ENCODE assay signal across 19 cellular contexts in genomic region chr5:108311682-108312081, GRCh38.
"Had no signal": no experiment of that assay in that cellular context is flagged by ENCODE, and none has a peak within 500 bp of the region (broad histone marks: within the 10 kb centered on the region; RNA-seq: fewer than 3 reads in every experiment).

No MANE protein-coding gene starts in this region.

- ATAC-seq: esophagus mucosa; gastrocnemius medialis; left colon; pancreas; right lobe of liver; stimulated activated naive CD8-positive, alpha-beta T cell treated with anti-CD3 and anti-CD28 coated beads, Interleukin-15, amount 100 ng/mL, for 72 hours had no signal

- DNase-seq: activated gamma-delta T cell treated with Interleukin-2 at 50 U/mL for 16 hours; activated T-cell treated with anti-CD3 and anti-CD28 coated beads, Interleukin-2, amount 50 U/mL, for 1 hour; adrenal gland; effector memory CD4-positive, alpha-beta T cell; gastrocnemius medialis; left colon; mesenchymal stem cell; pancreas; right lobe of liver; stimulated activated CD4-positive, alpha-beta T cell treated with anti-CD3 and anti-CD28 coated beads, Interleukin-1b, Interleukin-23, amount 100 ng/mL, for 48 hours; stimulated activated naive CD8-positive, alpha-beta T cell treated with anti-CD3 and anti-CD28 coated beads, Interleukin-15, amount 100 ng/mL, for 72 hours; transverse colon; uterus; WERI-Rb-1 had no signal

- H3K27ac ChIP-seq: adrenal gland, cardiac muscle cell, gastrocnemius medialis, neutrophil, pancreas, right lobe of liver, skin epidermis, suprapubic skin, transverse colon, uterus, WERI-Rb-1 had no signal
